Comparison of ENCODE assay signal across 1 cellular context in genomic region chr1:42682739-42683529, GRCh38.
TF ChIP-seq lines count a peak whose summit lies in the region.

No MANE protein-coding gene starts in this region.

TF ChIP-seq in K562, 482 proteins besides CTCF, POLR2A, EP300 and RAD21 (continued from another document and continues in another):
- TF ChIP-seq, protein P1, sequence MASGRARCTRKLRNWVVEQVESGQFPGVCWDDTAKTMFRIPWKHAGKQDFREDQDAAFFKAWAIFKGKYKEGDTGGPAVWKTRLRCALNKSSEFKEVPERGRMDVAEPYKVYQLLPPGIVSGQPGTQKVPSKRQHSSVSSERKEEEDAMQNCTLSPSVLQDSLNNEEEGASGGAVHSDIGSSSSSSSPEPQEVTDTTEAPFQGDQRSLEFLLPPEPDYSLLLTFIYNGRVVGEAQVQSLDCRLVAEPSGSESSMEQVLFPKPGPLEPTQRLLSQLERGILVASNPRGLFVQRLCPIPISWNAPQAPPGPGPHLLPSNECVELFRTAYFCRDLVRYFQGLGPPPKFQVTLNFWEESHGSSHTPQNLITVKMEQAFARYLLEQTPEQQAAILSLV (tag; IDR thresholded peaks at IDR 0.05), result no peak
- TF ChIP-seq SAFB2 (IDR thresholded peaks at IDR 0.05; ENCODE audit: borderline replicate concordance, low read depth, low read length, severe bottlenecking) (no peak), FOXA1 (IDR thresholded peaks at IDR 0.05; ENCODE audit: borderline replicate concordance) (no peak), ZZZ3 (IDR thresholded peaks at IDR 0.05) (no peak), CBFA2T2 (conservative IDR thresholded peaks at IDR 0.05) (0 out of 2 replicates have a peak, but pooled peaks have one; percentile 13), KLF16 (IDR thresholded peaks at IDR 0.05) (no peak), KLF13 (tag; IDR thresholded peaks at IDR 0.05; ENCODE audit: borderline replicate concordance, low read depth) (peak; percentile 93; the same call in 1 of the 2 replicates), SREBF2 (CRISPR knock-in tag; IDR thresholded peaks at IDR 0.05) (no peak), CAMTA2 (CRISPR knock-in tag; conservative IDR thresholded peaks at IDR 0.05) (no peak), ARID2 (IDR thresholded peaks at IDR 0.05) (no peak), ZBTB43 (CRISPR knock-in tag; IDR thresholded peaks at IDR 0.05) (no peak), PHTF2 (CRISPR knock-in tag; IDR thresholded peaks at IDR 0.05) (no peak), ZSCAN32 (CRISPR knock-in tag; IDR thresholded peaks at IDR 0.05) (no peak), IFI16 (CRISPR knock-in tag; IDR thresholded peaks at IDR 0.05) (no peak), BACH1 (tag; IDR thresholded peaks at IDR 0.05) (no peak), CREBBP (IDR thresholded peaks at IDR 0.05; ENCODE audit: low read depth, low read length) (no peak), ZNF780A (CRISPR knock-in tag; IDR thresholded peaks at IDR 0.05) (no peak), ZNF143 (CRISPR knock-in tag; IDR thresholded peaks at IDR 0.05) (no peak), DMBX1 (CRISPR knock-in tag; IDR thresholded peaks at IDR 0.05; ENCODE audit: borderline replicate concordance) (no peak), ZNF830 (CRISPR knock-in tag; IDR thresholded peaks at IDR 0.05) (peak; percentile 84; the same call in 1 of the 2 replicates), ZBTB1 (CRISPR knock-in tag; IDR thresholded peaks at IDR 0.05; ENCODE audit: borderline replicate concordance, low read depth) (peak; percentile 88), POLR2AphosphoS5 (IDR thresholded peaks at IDR 0.05; ENCODE audit: control insufficient read depth, insufficient read depth, low read depth, low read length) (no peak; the same call in none of the 2 replicates), ZNF785 (CRISPR knock-in tag; IDR thresholded peaks at IDR 0.05) (no peak), ARNT (IDR thresholded peaks at IDR 0.05) (no peak), RBM14 (IDR thresholded peaks at IDR 0.05; ENCODE audit: borderline replicate concordance, insufficient read depth, low read depth, low read length) (peak; percentile 96; the same call in 1 of the 2 replicates), NFIC (IDR thresholded peaks at IDR 0.05) (0 out of 2 replicates have a peak, but pooled peaks have one; percentile 4), NFRKB (IDR thresholded peaks at IDR 0.05; ENCODE audit: low read depth) (no peak), ZNF77 (CRISPR knock-in tag; IDR thresholded peaks at IDR 0.05) (no peak), CREB1 (IDR thresholded peaks at IDR 0.05) (peak; percentile 80), CREB1 (CRISPR knock-in tag; IDR thresholded peaks at IDR 0.05) (peak; percentile 84), CHAMP1 (IDR thresholded peaks at IDR 0.05) (no peak), ZNF324 (CRISPR knock-in tag; IDR thresholded peaks at IDR 0.05) (no peak), SRSF1 (IDR thresholded peaks at IDR 0.05; ENCODE audit: low read depth, low read length) (no peak), THRB (CRISPR knock-in tag; conservative IDR thresholded peaks at IDR 0.05) (no peak), MEF2D (tag; conservative IDR thresholded peaks at IDR 0.05; ENCODE audit: low read depth) (no peak), TBP (optimal IDR thresholded peaks at IDR 0.05; ENCODE audit: low read depth, low read length) (no peak), ZBTB17 (CRISPR knock-in tag; IDR thresholded peaks at IDR 0.05) (no peak), ZNF3 (CRISPR knock-in tag; IDR thresholded peaks at IDR 0.05) (no peak), SNAPC5 (CRISPR knock-in tag; IDR thresholded peaks at IDR 0.05) (no peak), ZNF695 (CRISPR knock-in tag; IDR thresholded peaks at IDR 0.05) (0 out of 2 replicates have a peak, but pooled peaks have one; percentile 37), ZNF232 (CRISPR knock-in tag; IDR thresholded peaks at IDR 0.05) (no peak), FIP1L1 (IDR thresholded peaks at IDR 0.05; ENCODE audit: low read depth, low read length, poor library complexity, severe bottlenecking) (peak; percentile 96), KDM4B (IDR thresholded peaks at IDR 0.05; ENCODE audit: borderline replicate concordance in 2 of 2, low read depth in 1 of 2) (no peak), HNRNPH1 (optimal IDR thresholded peaks at IDR 0.05; ENCODE audit: low read depth, low read length) (no peak), CEBPB (tag; IDR thresholded peaks at IDR 0.05) (no peak), KLF6 (CRISPR knock-in tag; IDR thresholded peaks at IDR 0.05; ENCODE audit: borderline replicate concordance) (no peak; the same call in 1 of the 2 replicates), ZNF282 (CRISPR knock-in tag; IDR thresholded peaks at IDR 0.05) (0 out of 2 replicates have a peak, but pooled peaks have one; percentile 71), FUS (optimal IDR thresholded peaks at IDR 0.05; ENCODE audit: low read depth, low read length) (no peak), FOXP1 (CRISPR knock-in tag; IDR thresholded peaks at IDR 0.05) (peak; percentile 90; the same call in 1 of the 2 replicates), NCOA1 (IDR thresholded peaks at IDR 0.05; ENCODE audit: low read depth) (no peak)
- TF ChIP-seq, protein P2, sequence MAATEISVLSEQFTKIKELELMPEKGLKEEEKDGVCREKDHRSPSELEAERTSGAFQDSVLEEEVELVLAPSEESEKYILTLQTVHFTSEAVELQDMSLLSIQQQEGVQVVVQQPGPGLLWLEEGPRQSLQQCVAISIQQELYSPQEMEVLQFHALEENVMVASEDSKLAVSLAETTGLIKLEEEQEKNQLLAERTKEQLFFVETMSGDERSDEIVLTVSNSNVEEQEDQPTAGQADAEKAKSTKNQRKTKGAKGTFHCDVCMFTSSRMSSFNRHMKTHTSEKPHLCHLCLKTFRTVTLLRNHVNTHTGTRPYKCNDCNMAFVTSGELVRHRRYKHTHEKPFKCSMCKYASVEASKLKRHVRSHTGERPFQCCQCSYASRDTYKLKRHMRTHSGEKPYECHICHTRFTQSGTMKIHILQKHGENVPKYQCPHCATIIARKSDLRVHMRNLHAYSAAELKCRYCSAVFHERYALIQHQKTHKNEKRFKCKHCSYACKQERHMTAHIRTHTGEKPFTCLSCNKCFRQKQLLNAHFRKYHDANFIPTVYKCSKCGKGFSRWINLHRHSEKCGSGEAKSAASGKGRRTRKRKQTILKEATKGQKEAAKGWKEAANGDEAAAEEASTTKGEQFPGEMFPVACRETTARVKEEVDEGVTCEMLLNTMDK (IDR thresholded peaks at IDR 0.05; ENCODE audit: borderline replicate concordance, insufficient read depth, low read depth, low read length, poor library complexity, severe bottlenecking), result no peak
- TF ChIP-seq, protein P3, sequence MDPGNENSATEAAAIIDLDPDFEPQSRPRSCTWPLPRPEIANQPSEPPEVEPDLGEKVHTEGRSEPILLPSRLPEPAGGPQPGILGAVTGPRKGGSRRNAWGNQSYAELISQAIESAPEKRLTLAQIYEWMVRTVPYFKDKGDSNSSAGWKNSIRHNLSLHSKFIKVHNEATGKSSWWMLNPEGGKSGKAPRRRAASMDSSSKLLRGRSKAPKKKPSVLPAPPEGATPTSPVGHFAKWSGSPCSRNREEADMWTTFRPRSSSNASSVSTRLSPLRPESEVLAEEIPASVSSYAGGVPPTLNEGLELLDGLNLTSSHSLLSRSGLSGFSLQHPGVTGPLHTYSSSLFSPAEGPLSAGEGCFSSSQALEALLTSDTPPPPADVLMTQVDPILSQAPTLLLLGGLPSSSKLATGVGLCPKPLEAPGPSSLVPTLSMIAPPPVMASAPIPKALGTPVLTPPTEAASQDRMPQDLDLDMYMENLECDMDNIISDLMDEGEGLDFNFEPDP (CRISPR knock-in tag; IDR thresholded peaks at IDR 0.05), result no peak
- TF ChIP-seq, protein P4, sequence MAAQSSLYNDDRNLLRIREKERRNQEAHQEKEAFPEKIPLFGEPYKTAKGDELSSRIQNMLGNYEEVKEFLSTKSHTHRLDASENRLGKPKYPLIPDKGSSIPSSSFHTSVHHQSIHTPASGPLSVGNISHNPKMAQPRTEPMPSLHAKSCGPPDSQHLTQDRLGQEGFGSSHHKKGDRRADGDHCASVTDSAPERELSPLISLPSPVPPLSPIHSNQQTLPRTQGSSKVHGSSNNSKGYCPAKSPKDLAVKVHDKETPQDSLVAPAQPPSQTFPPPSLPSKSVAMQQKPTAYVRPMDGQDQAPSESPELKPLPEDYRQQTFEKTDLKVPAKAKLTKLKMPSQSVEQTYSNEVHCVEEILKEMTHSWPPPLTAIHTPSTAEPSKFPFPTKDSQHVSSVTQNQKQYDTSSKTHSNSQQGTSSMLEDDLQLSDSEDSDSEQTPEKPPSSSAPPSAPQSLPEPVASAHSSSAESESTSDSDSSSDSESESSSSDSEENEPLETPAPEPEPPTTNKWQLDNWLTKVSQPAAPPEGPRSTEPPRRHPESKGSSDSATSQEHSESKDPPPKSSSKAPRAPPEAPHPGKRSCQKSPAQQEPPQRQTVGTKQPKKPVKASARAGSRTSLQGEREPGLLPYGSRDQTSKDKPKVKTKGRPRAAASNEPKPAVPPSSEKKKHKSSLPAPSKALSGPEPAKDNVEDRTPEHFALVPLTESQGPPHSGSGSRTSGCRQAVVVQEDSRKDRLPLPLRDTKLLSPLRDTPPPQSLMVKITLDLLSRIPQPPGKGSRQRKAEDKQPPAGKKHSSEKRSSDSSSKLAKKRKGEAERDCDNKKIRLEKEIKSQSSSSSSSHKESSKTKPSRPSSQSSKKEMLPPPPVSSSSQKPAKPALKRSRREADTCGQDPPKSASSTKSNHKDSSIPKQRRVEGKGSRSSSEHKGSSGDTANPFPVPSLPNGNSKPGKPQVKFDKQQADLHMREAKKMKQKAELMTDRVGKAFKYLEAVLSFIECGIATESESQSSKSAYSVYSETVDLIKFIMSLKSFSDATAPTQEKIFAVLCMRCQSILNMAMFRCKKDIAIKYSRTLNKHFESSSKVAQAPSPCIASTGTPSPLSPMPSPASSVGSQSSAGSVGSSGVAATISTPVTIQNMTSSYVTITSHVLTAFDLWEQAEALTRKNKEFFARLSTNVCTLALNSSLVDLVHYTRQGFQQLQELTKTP (IDR thresholded peaks at IDR 0.05; ENCODE audit: low read depth in 1 of 2, partially characterized antibody in 2 of 2), result no peak
- TF ChIP-seq, protein P5, sequence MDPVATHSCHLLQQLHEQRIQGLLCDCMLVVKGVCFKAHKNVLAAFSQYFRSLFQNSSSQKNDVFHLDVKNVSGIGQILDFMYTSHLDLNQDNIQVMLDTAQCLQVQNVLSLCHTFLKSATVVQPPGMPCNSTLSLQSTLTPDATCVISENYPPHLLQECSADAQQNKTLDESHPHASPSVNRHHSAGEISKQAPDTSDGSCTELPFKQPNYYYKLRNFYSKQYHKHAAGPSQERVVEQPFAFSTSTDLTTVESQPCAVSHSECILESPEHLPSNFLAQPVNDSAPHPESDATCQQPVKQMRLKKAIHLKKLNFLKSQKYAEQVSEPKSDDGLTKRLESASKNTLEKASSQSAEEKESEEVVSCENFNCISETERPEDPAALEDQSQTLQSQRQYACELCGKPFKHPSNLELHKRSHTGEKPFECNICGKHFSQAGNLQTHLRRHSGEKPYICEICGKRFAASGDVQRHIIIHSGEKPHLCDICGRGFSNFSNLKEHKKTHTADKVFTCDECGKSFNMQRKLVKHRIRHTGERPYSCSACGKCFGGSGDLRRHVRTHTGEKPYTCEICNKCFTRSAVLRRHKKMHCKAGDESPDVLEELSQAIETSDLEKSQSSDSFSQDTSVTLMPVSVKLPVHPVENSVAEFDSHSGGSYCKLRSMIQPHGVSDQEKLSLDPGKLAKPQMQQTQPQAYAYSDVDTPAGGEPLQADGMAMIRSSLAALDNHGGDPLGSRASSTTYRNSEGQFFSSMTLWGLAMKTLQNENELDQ (CRISPR knock-in tag; IDR thresholded peaks at IDR 0.05; ENCODE audit: borderline replicate concordance), result no peak
- TF ChIP-seq, protein P6, sequence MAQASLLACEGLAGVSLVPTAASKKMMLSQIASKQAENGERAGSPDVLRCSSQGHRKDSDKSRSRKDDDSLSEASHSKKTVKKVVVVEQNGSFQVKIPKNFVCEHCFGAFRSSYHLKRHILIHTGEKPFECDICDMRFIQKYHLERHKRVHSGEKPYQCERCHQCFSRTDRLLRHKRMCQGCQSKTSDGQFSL (CRISPR knock-in tag; IDR thresholded peaks at IDR 0.05), result peak; percentile 73
- TF ChIP-seq, protein P6 (tag; IDR thresholded peaks at IDR 0.05), result peak in 1 of 2 experiments; percentile 83; a peak in 2 of 4 replicates
